In the genomic region with DNA sequence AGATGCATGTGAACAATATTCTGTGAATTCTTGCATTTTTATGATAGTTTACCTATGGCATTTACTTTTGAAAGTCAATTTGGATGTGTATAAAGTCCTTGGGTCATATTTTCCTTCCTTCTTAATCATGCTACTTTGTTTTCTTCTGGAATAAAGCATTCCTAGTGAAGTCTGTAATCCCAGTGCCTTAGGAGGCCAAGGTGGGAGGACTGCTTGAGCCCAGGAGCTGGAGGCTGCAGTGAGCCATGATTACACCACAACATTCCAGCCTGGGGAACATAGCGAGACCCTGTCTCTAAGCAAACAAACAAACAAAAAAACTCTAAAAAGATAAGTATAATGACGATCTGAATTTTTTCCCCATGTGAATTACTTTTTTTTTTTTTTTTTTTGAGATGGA, we compare ENCODE assay signal across 3 cellular contexts.
"Had no signal": no experiment of that assay in that cellular context is flagged by ENCODE, and none has a peak within 500 bp of the region (broad histone marks: within the 10 kb centered on the region; RNA-seq: fewer than 3 reads in every experiment).

No MANE protein-coding gene starts in this region.

- H3K4me3 ChIP-seq: GM12878 had no signal

- ATAC-seq: GM12878 had no signal

- DNase-seq: GDM1, GF-D8 had no signal
